In the genomic region with DNA sequence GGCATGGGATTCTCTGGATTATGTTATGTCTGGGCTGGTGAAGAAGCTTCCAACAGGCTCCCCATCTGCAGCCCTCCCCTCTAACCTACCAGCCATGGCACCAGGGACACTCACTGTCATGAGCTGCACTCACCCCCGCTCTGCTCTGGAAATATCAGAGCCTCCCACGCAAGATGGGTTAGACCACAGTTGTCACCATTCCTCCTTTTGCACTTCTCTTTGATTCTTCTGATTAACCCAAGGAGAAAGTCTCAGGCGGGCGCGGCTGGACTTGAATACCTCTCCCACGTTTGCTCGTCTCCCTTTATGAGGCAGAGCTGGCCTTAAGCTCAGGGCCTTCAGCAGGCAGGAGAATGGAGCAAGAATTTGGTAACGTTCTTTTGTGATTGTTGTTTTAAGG, we compare ENCODE assay signal across 1 cellular context.
A peak's percentile ranks its signal among the peaks of the same experiment; 100 is the strongest.
TF ChIP-seq lines count a peak whose summit lies in the region.

No MANE protein-coding gene starts in this region.

TF ChIP-seq in K562, 482 proteins besides CTCF, POLR2A, EP300 and RAD21 (continued from another document and continues in another):
- TF ChIP-seq, protein P1, sequence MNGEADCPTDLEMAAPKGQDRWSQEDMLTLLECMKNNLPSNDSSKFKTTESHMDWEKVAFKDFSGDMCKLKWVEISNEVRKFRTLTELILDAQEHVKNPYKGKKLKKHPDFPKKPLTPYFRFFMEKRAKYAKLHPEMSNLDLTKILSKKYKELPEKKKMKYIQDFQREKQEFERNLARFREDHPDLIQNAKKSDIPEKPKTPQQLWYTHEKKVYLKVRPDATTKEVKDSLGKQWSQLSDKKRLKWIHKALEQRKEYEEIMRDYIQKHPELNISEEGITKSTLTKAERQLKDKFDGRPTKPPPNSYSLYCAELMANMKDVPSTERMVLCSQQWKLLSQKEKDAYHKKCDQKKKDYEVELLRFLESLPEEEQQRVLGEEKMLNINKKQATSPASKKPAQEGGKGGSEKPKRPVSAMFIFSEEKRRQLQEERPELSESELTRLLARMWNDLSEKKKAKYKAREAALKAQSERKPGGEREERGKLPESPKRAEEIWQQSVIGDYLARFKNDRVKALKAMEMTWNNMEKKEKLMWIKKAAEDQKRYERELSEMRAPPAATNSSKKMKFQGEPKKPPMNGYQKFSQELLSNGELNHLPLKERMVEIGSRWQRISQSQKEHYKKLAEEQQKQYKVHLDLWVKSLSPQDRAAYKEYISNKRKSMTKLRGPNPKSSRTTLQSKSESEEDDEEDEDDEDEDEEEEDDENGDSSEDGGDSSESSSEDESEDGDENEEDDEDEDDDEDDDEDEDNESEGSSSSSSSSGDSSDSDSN (IDR thresholded peaks at IDR 0.05; ENCODE audit: borderline replicate concordance in 1 of 2, low read depth in 2 of 2, low read length in 2 of 2) = no peak
- TF ChIP-seq RCOR1 (IDR thresholded peaks at IDR 0.05; ENCODE audit: borderline replicate concordance in 1 of 2, low read depth in 2 of 2, low read length in 2 of 2) (peak in 1 of 2 experiments; percentile 67; a peak in 2 of 4 replicates), HCFC1 (IDR thresholded peaks at IDR 0.05; ENCODE audit: low read depth, low read length) (no peak), NUFIP1 (IDR thresholded peaks at IDR 0.05; ENCODE audit: partially characterized antibody) (no peak), PRDM10 (IDR thresholded peaks at IDR 0.05; ENCODE audit: partially characterized antibody) (peak; percentile 45), PKNOX1 (IDR thresholded peaks at IDR 0.05) (no peak), ADNP (tag; IDR thresholded peaks at IDR 0.05) (no peak), ETV1 (tag; conservative IDR thresholded peaks at IDR 0.05; ENCODE audit: low read depth) (no peak), TAF7 (tag; IDR thresholded peaks at IDR 0.05) (no peak), ZNF707 (CRISPR knock-in tag; conservative IDR thresholded peaks at IDR 0.05) (no peak), FOXJ3 (CRISPR knock-in tag; IDR thresholded peaks at IDR 0.05) (no peak), PTTG1 (tag; IDR thresholded peaks at IDR 0.05; ENCODE audit: low read depth) (no peak), NCOA4 (IDR thresholded peaks at IDR 0.05; ENCODE audit: partially characterized antibody) (no peak), DMBX1 (CRISPR knock-in tag; IDR thresholded peaks at IDR 0.05; ENCODE audit: borderline replicate concordance) (no peak), CREM (IDR thresholded peaks at IDR 0.05; ENCODE audit: low read depth) (0 out of 2 replicates have a peak, but pooled peaks have one; percentile 6), NFIX (CRISPR knock-in tag; IDR thresholded peaks at IDR 0.05; ENCODE audit: low read depth) (no peak), YY1 (IDR thresholded peaks at IDR 0.05; ENCODE audit: borderline replicate concordance in 1 of 3, control insufficient read depth in 1 of 3, extremely low read depth in 1 of 3, insufficient read depth in 3 of 3, insufficient read length in 1 of 3, insufficient replicate concordance in 2 of 3, low read depth in 1 of 3, low read length in 2 of 3) (no peak), ATF1 (CRISPR knock-in tag; IDR thresholded peaks at IDR 0.05) (no peak), ATF1 (tag; IDR thresholded peaks at IDR 0.05) (no peak), HNRNPH1 (optimal IDR thresholded peaks at IDR 0.05; ENCODE audit: low read depth, low read length) (no peak), SNIP1 (IDR thresholded peaks at IDR 0.05; ENCODE audit: low read depth) (no peak), NR1H2 (CRISPR knock-in tag; IDR thresholded peaks at IDR 0.05) (no peak), SMAD2 (IDR thresholded peaks at IDR 0.05; ENCODE audit: low read depth, low read length) (no peak), BACH1 (tag; IDR thresholded peaks at IDR 0.05) (no peak), KLF16 (IDR thresholded peaks at IDR 0.05) (peak; percentile 30; the same call in 1 of the 2 replicates), C11orf30 (IDR thresholded peaks at IDR 0.05; ENCODE audit: low read depth) (no peak), MAZ (CRISPR knock-in tag; conservative IDR thresholded peaks at IDR 0.05 in 1 of 2, IDR thresholded peaks at IDR 0.05 in 1 of 2) (peak; percentile 15 to 25; a peak in 1 of 4 replicates), TEAD2 (tag; IDR thresholded peaks at IDR 0.05) (no peak), ZBTB9 (CRISPR knock-in tag; IDR thresholded peaks at IDR 0.05) (no peak), JUN (IDR thresholded peaks at IDR 0.05; ENCODE audit: borderline replicate concordance, low read depth, low read length) (peak; percentile 14; the same call in 1 of the 2 replicates), JUN (CRISPR knock-in tag; IDR thresholded peaks at IDR 0.05; ENCODE audit: borderline replicate concordance) (no peak), ELF4 (CRISPR knock-in tag; IDR thresholded peaks at IDR 0.05) (no peak), ZNF507 (tag; conservative IDR thresholded peaks at IDR 0.05) (no peak), JUND (IDR thresholded peaks at IDR 0.05; ENCODE audit: borderline replicate concordance, low read depth, low read length) (peak; percentile 32; the same call in 1 of the 2 replicates), JUND (tag; IDR thresholded peaks at IDR 0.05; ENCODE audit: borderline replicate concordance, low read depth, low read length) (no peak), ARID4B (CRISPR knock-in tag; IDR thresholded peaks at IDR 0.05) (no peak), FOSL1 (tag; conservative IDR thresholded peaks at IDR 0.05) (peak; percentile 42), ZFP1 (CRISPR knock-in tag; IDR thresholded peaks at IDR 0.05) (no peak), ZNF311 (CRISPR knock-in tag; IDR thresholded peaks at IDR 0.05) (no peak)
- TF ChIP-seq, protein P2, sequence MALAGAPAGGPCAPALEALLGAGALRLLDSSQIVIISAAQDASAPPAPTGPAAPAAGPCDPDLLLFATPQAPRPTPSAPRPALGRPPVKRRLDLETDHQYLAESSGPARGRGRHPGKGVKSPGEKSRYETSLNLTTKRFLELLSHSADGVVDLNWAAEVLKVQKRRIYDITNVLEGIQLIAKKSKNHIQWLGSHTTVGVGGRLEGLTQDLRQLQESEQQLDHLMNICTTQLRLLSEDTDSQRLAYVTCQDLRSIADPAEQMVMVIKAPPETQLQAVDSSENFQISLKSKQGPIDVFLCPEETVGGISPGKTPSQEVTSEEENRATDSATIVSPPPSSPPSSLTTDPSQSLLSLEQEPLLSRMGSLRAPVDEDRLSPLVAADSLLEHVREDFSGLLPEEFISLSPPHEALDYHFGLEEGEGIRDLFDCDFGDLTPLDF (CRISPR knock-in tag; IDR thresholded peaks at IDR 0.05) = no peak
- TF ChIP-seq, protein P3, sequence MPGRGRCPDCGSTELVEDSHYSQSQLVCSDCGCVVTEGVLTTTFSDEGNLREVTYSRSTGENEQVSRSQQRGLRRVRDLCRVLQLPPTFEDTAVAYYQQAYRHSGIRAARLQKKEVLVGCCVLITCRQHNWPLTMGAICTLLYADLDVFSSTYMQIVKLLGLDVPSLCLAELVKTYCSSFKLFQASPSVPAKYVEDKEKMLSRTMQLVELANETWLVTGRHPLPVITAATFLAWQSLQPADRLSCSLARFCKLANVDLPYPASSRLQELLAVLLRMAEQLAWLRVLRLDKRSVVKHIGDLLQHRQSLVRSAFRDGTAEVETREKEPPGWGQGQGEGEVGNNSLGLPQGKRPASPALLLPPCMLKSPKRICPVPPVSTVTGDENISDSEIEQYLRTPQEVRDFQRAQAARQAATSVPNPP (IDR thresholded peaks at IDR 0.05; ENCODE audit: borderline replicate concordance, insufficient read depth, insufficient read length) = no peak
- TF ChIP-seq, protein P4, sequence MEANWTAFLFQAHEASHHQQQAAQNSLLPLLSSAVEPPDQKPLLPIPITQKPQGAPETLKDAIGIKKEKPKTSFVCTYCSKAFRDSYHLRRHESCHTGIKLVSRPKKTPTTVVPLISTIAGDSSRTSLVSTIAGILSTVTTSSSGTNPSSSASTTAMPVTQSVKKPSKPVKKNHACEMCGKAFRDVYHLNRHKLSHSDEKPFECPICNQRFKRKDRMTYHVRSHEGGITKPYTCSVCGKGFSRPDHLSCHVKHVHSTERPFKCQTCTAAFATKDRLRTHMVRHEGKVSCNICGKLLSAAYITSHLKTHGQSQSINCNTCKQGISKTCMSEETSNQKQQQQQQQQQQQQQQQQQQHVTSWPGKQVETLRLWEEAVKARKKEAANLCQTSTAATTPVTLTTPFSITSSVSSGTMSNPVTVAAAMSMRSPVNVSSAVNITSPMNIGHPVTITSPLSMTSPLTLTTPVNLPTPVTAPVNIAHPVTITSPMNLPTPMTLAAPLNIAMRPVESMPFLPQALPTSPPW (CRISPR knock-in tag; IDR thresholded peaks at IDR 0.05) = peak; percentile 55
- TF ChIP-seq, protein P5, sequence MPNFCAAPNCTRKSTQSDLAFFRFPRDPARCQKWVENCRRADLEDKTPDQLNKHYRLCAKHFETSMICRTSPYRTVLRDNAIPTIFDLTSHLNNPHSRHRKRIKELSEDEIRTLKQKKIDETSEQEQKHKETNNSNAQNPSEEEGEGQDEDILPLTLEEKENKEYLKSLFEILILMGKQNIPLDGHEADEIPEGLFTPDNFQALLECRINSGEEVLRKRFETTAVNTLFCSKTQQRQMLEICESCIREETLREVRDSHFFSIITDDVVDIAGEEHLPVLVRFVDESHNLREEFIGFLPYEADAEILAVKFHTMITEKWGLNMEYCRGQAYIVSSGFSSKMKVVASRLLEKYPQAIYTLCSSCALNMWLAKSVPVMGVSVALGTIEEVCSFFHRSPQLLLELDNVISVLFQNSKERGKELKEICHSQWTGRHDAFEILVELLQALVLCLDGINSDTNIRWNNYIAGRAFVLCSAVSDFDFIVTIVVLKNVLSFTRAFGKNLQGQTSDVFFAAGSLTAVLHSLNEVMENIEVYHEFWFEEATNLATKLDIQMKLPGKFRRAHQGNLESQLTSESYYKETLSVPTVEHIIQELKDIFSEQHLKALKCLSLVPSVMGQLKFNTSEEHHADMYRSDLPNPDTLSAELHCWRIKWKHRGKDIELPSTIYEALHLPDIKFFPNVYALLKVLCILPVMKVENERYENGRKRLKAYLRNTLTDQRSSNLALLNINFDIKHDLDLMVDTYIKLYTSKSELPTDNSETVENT (CRISPR knock-in tag; IDR thresholded peaks at IDR 0.05) = no peak
